ENCODE assay signal across 20 cellular contexts in the genomic region with DNA sequence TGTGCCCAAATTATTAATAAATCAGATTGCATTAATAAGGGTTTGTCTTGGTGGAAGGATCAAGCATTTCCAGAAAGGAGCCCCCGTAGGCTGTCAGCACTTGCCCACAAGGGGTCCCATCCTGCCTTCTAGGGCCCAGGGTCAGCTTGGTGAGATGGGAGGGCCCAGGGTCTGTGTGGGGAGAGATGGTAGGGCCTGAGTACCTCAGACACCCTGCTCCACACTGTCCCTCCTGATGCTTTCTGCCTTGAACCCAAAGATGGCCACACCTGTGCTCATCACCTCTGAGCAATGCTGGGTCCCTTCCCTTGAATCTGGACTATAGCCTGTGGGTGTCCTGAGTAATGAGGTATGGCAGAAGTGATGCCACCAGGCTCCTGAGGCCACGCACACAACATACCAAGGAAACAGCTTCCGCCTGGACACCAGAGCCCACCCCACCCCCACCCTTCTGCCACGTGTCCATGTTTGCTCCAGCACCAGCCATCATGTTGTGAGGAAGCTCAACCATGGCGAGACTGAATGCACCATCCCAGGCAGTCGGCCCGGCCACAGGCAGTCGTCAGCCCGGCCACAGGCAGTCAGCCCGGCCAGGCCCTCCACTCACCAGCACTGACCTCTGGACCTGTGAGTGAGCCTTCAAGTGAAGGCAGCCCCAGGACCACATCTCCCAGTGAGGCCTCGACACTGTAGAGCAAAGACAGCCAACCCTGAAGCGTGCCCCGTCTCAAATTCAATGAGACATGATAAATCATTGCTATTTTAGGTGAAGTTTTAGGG. TPM values are rescaled to one million over a fixed set of nuclear protein-coding genes. Genes with fewer than 3 reads are reported as not detected.
A peak's percentile ranks its signal among the peaks of the same experiment; 100 is the strongest.
DNase-seq lines count a peak whose midpoint lies in the region; ATAC-seq, FAIRE-seq and TF ChIP-seq lines count a peak whose summit lies in the region.
"Had no signal": no experiment of that assay in that cellular context is flagged by ENCODE, and none has a peak within 500 bp of the region (broad histone marks: within the 10 kb centered on the region; RNA-seq: fewer than 3 reads in every experiment).

No MANE protein-coding gene starts in this region.

- H4K8ac ChIP-seq in neuronal stem cell (ENCODE audit: low read depth, low read length), result no peak overlapping the region

- no peak overlapping the region for H3K18ac ChIP-seq in neuronal stem cell (ENCODE audit: low read length)

- H3K27ac Mint-ChIP-seq in activated CD4-positive, alpha-beta memory T cell treated with anti-CD3 and anti-CD28 coated beads, Interleukin-2, amount 10 ng/mL, durations not matched to agents 7 days and 5 days, result peak overlapping the region; percentile 2
- no peak overlapping the region for H3K27ac Mint-ChIP-seq in activated CD4-positive, alpha-beta memory T cell treated with anti-CD3 and anti-CD28 coated beads for 36 hours
- H3K27ac Mint-ChIP-seq: nephron had no signal

- 96% methylated on average over 10 of the region's 13 CpGs for WGBS in GM12878 (ENCODE audit: insufficient coverage, insufficient replicate concordance, low lambda C conversion rate, missing lambda C conversion rate)
- WGBS in neuronal stem cell (ENCODE audit: extremely low coverage in 2 of 2, insufficient read length in 2 of 2, insufficient replicate concordance in 1 of 2), 2 donors, result no CpG with 5 or more reads among the region's 13 CpGs

- H2BK12ac ChIP-seq in neuronal stem cell (ENCODE audit: low read length), result no peak overlapping the region

- TF ChIP-seq CTCF in Panc1 (IDR thresholded peaks at IDR 0.05), result no peak
- TF ChIP-seq CTCF in GM12878 (IDR thresholded peaks at IDR 0.05 in 2 of 3, conservative IDR thresholded peaks at IDR 0.05 in 1 of 3; ENCODE audit: control insufficient read depth in 2 of 3, extremely low read depth in 1 of 3, insufficient read depth in 1 of 3, low read depth in 3 of 3, low read length in 3 of 3), result no peak
- TF ChIP-seq CTCF in BE2C (IDR thresholded peaks at IDR 0.05; ENCODE audit: low read depth, low read length), result no peak

- H3K9me3 ChIP-seq in Panc1 (ENCODE audit: control insufficient read depth, insufficient read depth, low read depth, low read length), result no peaks in the 10 kb centered on the region
- no peaks in the 10 kb centered on the region for H3K9me3 ChIP-seq in GM12878 (replicated peaks; ENCODE audit: control insufficient read depth, insufficient read depth, low read length)
- H3K9me3 ChIP-seq in neuronal stem cell (replicated peaks in 1 of 2; ENCODE audit: control insufficient read depth in 2 of 2, insufficient read depth in 1 of 2, low read depth in 1 of 2, low read length in 2 of 2), result no peaks in the 10 kb centered on the region
- H3K9me3 ChIP-seq in BE2C, result no peaks in the 10 kb centered on the region
- H3K9me3 ChIP-seq: esophagus muscularis mucosa, uterus had no signal

- no peak overlapping the region for H3K4me3 Mint-ChIP-seq in activated CD4-positive, alpha-beta memory T cell treated with anti-CD3 and anti-CD28 coated beads, Interleukin-2, amount 10 ng/mL, durations not matched to agents 7 days and 5 days
- H3K4me3 Mint-ChIP-seq in activated CD4-positive, alpha-beta memory T cell treated with anti-CD3 and anti-CD28 coated beads for 36 hours, result no peak overlapping the region
- H3K4me3 Mint-ChIP-seq: nephron had no signal

- H4K20me1 ChIP-seq in GM12878 (ENCODE audit: control insufficient read depth, insufficient read depth), result peaks cover 6% of the 10 kb centered on the region; the same call in 1 of the 2 replicates

- in situ Hi-C loops in Panc1 (cut with HindIII; ENCODE audit: low pct_unique_long_range_greater_than_20kb, low sequenced_read_pairs) (no loop called here), GM12878 (cut with MboI) (loop anchor here (10.0 kb wide), 1 partner anchor 164 kb away; a partner anchor contains a TSS)

- H3K27me3 ChIP-seq in Panc1 (ENCODE audit: control insufficient read depth, insufficient read depth, low read length), result no peaks in the 10 kb centered on the region
- H3K27me3 ChIP-seq in GM12878 (replicated peaks in 1 of 2; ENCODE audit: control insufficient read depth in 2 of 2, insufficient read depth in 2 of 2, low read length in 1 of 2), result no peaks in the 10 kb centered on the region
- H3K27me3 ChIP-seq in neuronal stem cell (ENCODE audit: control insufficient read depth in 3 of 3, insufficient read depth in 3 of 3, low read depth in 1 of 3, low read length in 3 of 3), result no peaks in the 10 kb centered on the region
- no peaks in the 10 kb centered on the region for H3K27me3 ChIP-seq in BE2C
- H3K27me3 ChIP-seq: esophagus muscularis mucosa, uterus had no signal

- RAD21 ChIA-PET in GM12878 (lab: Charles Lee; ENCODE audit: unreplicated experiment), result no interaction called here

- CTCF ChIA-PET in activated CD4-positive, alpha-beta memory T cell treated with anti-CD3 and anti-CD28 coated beads, Interleukin-2, amount 10 ng/mL, durations not matched to agents 7 days and 5 days (lab: Charles Lee), result no interaction called here
- CTCF ChIA-PET in activated CD4-positive, alpha-beta memory T cell treated with anti-CD3 and anti-CD28 coated beads for 36 hours (lab: Charles Lee), result interaction anchor here (1.1 kb wide), 1 partner anchor 163 kb away, joined by 3 read pairs; no protein-coding TSS in a partner anchor
- CTCF ChIA-PET in Panc1 (lab: Charles Lee) (no interaction called here), GM12878 (lab: Yijun Ruan, JAX) (no interaction called here)

- no peak overlapping the region for H2AK5ac ChIP-seq in neuronal stem cell (ENCODE audit: low read depth, low read length)

- H3K4ac ChIP-seq in neuronal stem cell (ENCODE audit: low read length), result no peak overlapping the region

- peaks cover 6% of the 10 kb centered on the region for H3K79me1 ChIP-seq in neuronal stem cell (ENCODE audit: low read depth, low read length)

- POLR2A ChIA-PET in activated CD4-positive, alpha-beta memory T cell treated with anti-CD3 and anti-CD28 coated beads, Interleukin-2, amount 10 ng/mL, durations not matched to agents 7 days and 5 days (lab: Charles Lee), result no interaction called here
- POLR2A ChIA-PET in activated CD4-positive, alpha-beta memory T cell treated with anti-CD3 and anti-CD28 coated beads for 36 hours (lab: Charles Lee), result no interaction called here
- POLR2A ChIA-PET in Panc1 (lab: Charles Lee), result no interaction called here
- POLR2A ChIA-PET in GM12878 (lab: Charles Lee), result no interaction called here

- H2BK5ac ChIP-seq in neuronal stem cell (ENCODE audit: low read length), result peak overlapping the region; percentile 61

- H4K91ac ChIP-seq in neuronal stem cell (ENCODE audit: low read depth, low read length, poor library complexity), result no peak overlapping the region

- peak; percentile 38; the same call in 1 of the 2 replicates for TF ChIP-seq POLR2A in GM12878 (IDR thresholded peaks at IDR 0.05; ENCODE audit: low read depth, low read length)

- H2AFZ ChIP-seq in GM12878 (ENCODE audit: control insufficient read depth, low read depth, low read length), result no peak overlapping the region
- no peak overlapping the region for H2AFZ ChIP-seq in neuronal stem cell (ENCODE audit: low read length)

- no peak overlapping the region for H3K27ac ChIP-seq in Panc1 (ENCODE audit: low read length)
- H3K27ac ChIP-seq in GM12878 (ENCODE audit: control insufficient read depth, insufficient read depth), result no peak overlapping the region
- H3K27ac ChIP-seq in neuronal stem cell (replicated peaks; ENCODE audit: low read length), result no peak overlapping the region
- H3K27ac ChIP-seq: C4-2B, esophagus muscularis mucosa, uterus had no signal

- no peak for TF ChIP-seq EP300 in GM12878 (IDR thresholded peaks at IDR 0.05; ENCODE audit: borderline replicate concordance in 1 of 2, control insufficient read depth in 1 of 2, low read depth in 2 of 2, low read length in 2 of 2)

- intact Hi-C loops in activated CD4-positive, alpha-beta memory T cell treated with anti-CD3 and anti-CD28 coated beads for 36 hours (cut with micrococcal nuclease), result no loop called here
- intact Hi-C loops in Panc1 (cut with micrococcal nuclease; ENCODE audit: unreplicated experiment), result no loop called here
- intact Hi-C loops in GM12878 (cut with micrococcal nuclease; ENCODE audit: unreplicated experiment), result loop anchor here (10.0 kb wide), 1 partner anchor 244 kb away; a partner anchor contains a TSS

- H3K36me3 ChIP-seq in Panc1 (ENCODE audit: control insufficient read depth, insufficient read depth, low read length), result no peaks in the 10 kb centered on the region; the same call in 1 of the 2 replicates
- peaks cover 3 to 16% of the 10 kb centered on the region in 2 experiments for H3K36me3 ChIP-seq in GM12878 (ENCODE audit: control insufficient read depth in 2 of 2, insufficient read depth in 2 of 2, low read length in 1 of 2)
- H3K36me3 ChIP-seq in neuronal stem cell (replicated peaks in 1 of 2; ENCODE audit: control insufficient read depth in 2 of 2, insufficient read depth in 2 of 2, low read length in 2 of 2), result peaks cover 25 to 32% of the 10 kb centered on the region in 2 donors
- H3K36me3 ChIP-seq in BE2C, result no peaks in the 10 kb centered on the region
- H3K36me3 ChIP-seq: uterus had no signal

- H2BK120ac ChIP-seq in neuronal stem cell (ENCODE audit: low read depth, low read length), result no peak overlapping the region

- H3K36me3 Mint-ChIP-seq in activated CD4-positive, alpha-beta memory T cell treated with anti-CD3 and anti-CD28 coated beads, Interleukin-2, amount 10 ng/mL, durations not matched to agents 7 days and 5 days (ENCODE audit: low read depth), result peaks cover 10% of the 10 kb centered on the region
- peaks cover 9% of the 10 kb centered on the region for H3K36me3 Mint-ChIP-seq in activated CD4-positive, alpha-beta memory T cell treated with anti-CD3 and anti-CD28 coated beads for 36 hours

- no peak overlapping the region for H3K4me2 ChIP-seq in GM12878 (ENCODE audit: control insufficient read depth, insufficient read depth)
- no peak overlapping the region for H3K4me2 ChIP-seq in neuronal stem cell (ENCODE audit: insufficient read depth, low read length, poor library complexity, severe bottlenecking)

- no peak overlapping the region for H3K23ac ChIP-seq in neuronal stem cell (ENCODE audit: low read depth, low read length, poor library complexity)

- FAIRE-seq in GM12878 (lab: Jason Lieb, UNC), result no peak

- no peak overlapping the region for H2BK15ac ChIP-seq in neuronal stem cell (ENCODE audit: low read length)

- SMC1A ChIA-PET in GM12878 (lab: Charles Lee; ENCODE audit: uncharacterized antibody, unreplicated experiment), result no interaction called here

- H3K4me1 ChIP-seq in Panc1 (ENCODE audit: control insufficient read depth, insufficient read depth, low read length), result peaks cover 1% of the 10 kb centered on the region
- peaks cover 2% of the 10 kb centered on the region for H3K4me1 ChIP-seq in GM12878 (ENCODE audit: control insufficient read depth, insufficient read depth, low read length)
- H3K4me1 ChIP-seq in neuronal stem cell (ENCODE audit: control insufficient read depth in 2 of 2, insufficient read depth in 1 of 2, low read depth in 1 of 2, low read length in 2 of 2), result no peaks in the 10 kb centered on the region
- no peaks in the 10 kb centered on the region for H3K4me1 ChIP-seq in BE2C

- H3K14ac ChIP-seq in neuronal stem cell (ENCODE audit: low read length), result peak overlapping the region; percentile 47

- no peak for TF ChIP-seq RAD21 in GM12878 (IDR thresholded peaks at IDR 0.05; ENCODE audit: insufficient read depth, low read depth, low read length)

- peaks cover 8% of the 10 kb centered on the region for H3K79me2 ChIP-seq in GM12878 (ENCODE audit: control insufficient read depth, insufficient read depth, low read length)

- ATAC-seq in Panc1 (peak; percentile 3; the same call in 1 of the 2 replicates), GM12878 (no peak)
- ATAC-seq: stimulated activated naive CD8-positive, alpha-beta T cell treated with anti-CD3 and anti-CD28 coated beads, Interleukin-15, Interleukin-2, amounts not matched to agents 100 U/mL and 50 U/mL, for 24 hours had no signal

- peak; percentile 14 for DNase-seq in activated CD4-positive, alpha-beta memory T cell treated with anti-CD3 and anti-CD28 coated beads, Interleukin-2, amount 10 ng/mL, durations not matched to agents 7 days and 5 days
- DNase-seq in activated CD4-positive, alpha-beta memory T cell treated with anti-CD3 and anti-CD28 coated beads for 36 hours, result no peak
- no peak for DNase-seq in Panc1 (ENCODE audit: low read depth, low spot score)
- no peak for DNase-seq in GM12878 (ENCODE audit: low read depth, low spot score)
- no peak for DNase-seq in neuronal stem cell (ENCODE audit: low spot score)
- no peak for DNase-seq in NOMO-1 treated with dmso at 0.1 percent for 144 hours (lab: John Stamatoyannopoulos, UW; ENCODE audit: unreplicated experiment)
- DNase-seq in NCI-H1436 (lab: John Stamatoyannopoulos, UW), result no peak
- no peak for DNase-seq in BE2C
- DNase-seq: DMS 273 treated with DMSO at 0.1 percent for 48 hours; GOT3; mammary epithelial cell; NCI-H2029; NCI-H510A treated with DMSO at 0.1 percent for 48 hours; stimulated activated naive CD8-positive, alpha-beta T cell treated with anti-CD3 and anti-CD28 coated beads, Interleukin-15, Interleukin-2, amounts not matched to agents 100 U/mL and 50 U/mL, for 24 hours; uterus had no signal

- H3K4me3 ChIP-seq in Panc1 (ENCODE audit: low read depth in 2 of 2, low read length in 2 of 2) (no peak overlapping the region), GM12878 (no peak overlapping the region), neuronal stem cell (ENCODE audit: low read length in 2 of 2) (peak overlapping the region in 1 of 2 donors; percentile 36), BE2C (ENCODE audit: low read depth, low read length) (no peak overlapping the region)
- H3K4me3 ChIP-seq: esophagus muscularis mucosa, uterus had no signal

- no peaks in the 10 kb centered on the region for H3K9me3 Mint-ChIP-seq in activated CD4-positive, alpha-beta memory T cell treated with anti-CD3 and anti-CD28 coated beads, Interleukin-2, amount 10 ng/mL, durations not matched to agents 7 days and 5 days
- no peaks in the 10 kb centered on the region for H3K9me3 Mint-ChIP-seq in activated CD4-positive, alpha-beta memory T cell treated with anti-CD3 and anti-CD28 coated beads for 36 hours
- H3K9me3 Mint-ChIP-seq: nephron had no signal

- BruUV-seq in Panc1 (replicated peaks; lab: Mats Ljungman, UMichigan) (no TSS peak), GM12878 (replicated peaks; lab: Mats Ljungman, UMichigan) (no TSS peak)

- H3K9ac ChIP-seq in GM12878 (ENCODE audit: control insufficient read depth, insufficient read depth, low read length), result no peak overlapping the region
- no peak overlapping the region for H3K9ac ChIP-seq in neuronal stem cell (ENCODE audit: low read depth, low read length, poor library complexity)

- H3K27me3 Mint-ChIP-seq in activated CD4-positive, alpha-beta memory T cell treated with anti-CD3 and anti-CD28 coated beads, Interleukin-2, amount 10 ng/mL, durations not matched to agents 7 days and 5 days, result no peaks in the 10 kb centered on the region
- H3K27me3 Mint-ChIP-seq in activated CD4-positive, alpha-beta memory T cell treated with anti-CD3 and anti-CD28 coated beads for 36 hours, result no peaks in the 10 kb centered on the region

- peaks cover 39% of the 10 kb centered on the region for H3K4me1 Mint-ChIP-seq in activated CD4-positive, alpha-beta memory T cell treated with anti-CD3 and anti-CD28 coated beads, Interleukin-2, amount 10 ng/mL, durations not matched to agents 7 days and 5 days
- peaks cover 43% of the 10 kb centered on the region for H3K4me1 Mint-ChIP-seq in activated CD4-positive, alpha-beta memory T cell treated with anti-CD3 and anti-CD28 coated beads for 36 hours (ENCODE audit: low read depth)

RNA-seq across cellular contexts. Expression of a gene that starts 6.8 kb away (rescaled TPM):
- total RNA-seq in activated CD4-positive, alpha-beta memory T cell treated with anti-CD3 and anti-CD28 coated beads, Interleukin-2, amount 10 ng/mL, durations not matched to agents 7 days and 5 days, result 10 to 100 TPM; 39.3 to 44.5 TPM
- 10 to 100 TPM; 51.0 to 53.2 TPM for total RNA-seq in activated CD4-positive, alpha-beta memory T cell treated with anti-CD3 and anti-CD28 coated beads for 36 hours
- 89.0 TPM for total RNA-seq in Panc1 (2021; ENCODE audit: unreplicated experiment)
- 78.9 TPM for polyA plus RNA-seq in Panc1 (2012; ENCODE audit: insufficient read length)
- 54.6 and 60.2 TPM in 2 replicates for total RNA-seq in GM12878 (2013; cell fraction: nucleolus; rRNA removed)
- 15.6 and 17.8 TPM in 2 replicates for total RNA-seq in GM12878 (2014; rRNA removed)
- 13.7 and 14.0 TPM in 2 replicates for total RNA-seq in GM12878 (2014; rRNA removed; fragmentation: Illumina TruSeq; extraction: Trizol)
- total RNA-seq in GM12878 (2021), result 40.5 and 48.9 TPM in 2 replicates
- polyA plus RNA-seq in GM12878 (2011; ENCODE audit: low read depth), result 36.2 TPM
- polyA plus RNA-seq in GM12878 (2011; rRNA removed), result 24.6 and 44.2 TPM in 2 replicates
- 66.9 and 68.1 TPM in 2 replicates for polyA plus RNA-seq in GM12878 (2011; cell fraction: cytosol; rRNA removed)
- 49.8 and 58.9 TPM in 2 replicates for polyA plus RNA-seq in GM12878 (2011; cell fraction: nucleus; rRNA removed)
- 52.3 and 52.9 TPM in 2 replicates for polyA plus RNA-seq in GM12878 (2012)
- 28.3 and 40.8 TPM in 2 replicates for polyA plus RNA-seq in GM12878 (2014; fragmentation: Illumina TruSeq; extraction: Trizol)
- polyA plus RNA-seq in GM12878 (2014; fragmentation: Nextera tagmentation; extraction: Ambion mirVana), result 10 to 100 TPM in 1 of 2 experiments, 1 to 10 TPM in 1; 6.7 to 12.4 TPM
- polyA plus RNA-seq in GM12878 (2014; rRNA removed), result 38.7 and 43.0 TPM in 2 replicates
- 10 to 100 TPM; 46.9 to 55.4 TPM for polyA plus RNA-seq in GM12878 (2016; fragmentation: Nextera tagmentation; extraction: Ambion mirVana)
- polyA minus RNA-seq in GM12878 (2011; rRNA and poly(A)+ RNA removed), result 77.0 and 86.8 TPM in 2 replicates
- 11.8 and 13.0 TPM in 2 replicates for polyA minus RNA-seq in GM12878 (2011; cell fraction: cytosol; rRNA and poly(A)+ RNA removed)
- polyA minus RNA-seq in GM12878 (2011; cell fraction: nucleus; rRNA and poly(A)+ RNA removed), result 44.2 and 63.0 TPM in 2 replicates
- polyA plus RNA-seq in neuronal stem cell (2013, experiment 1 of 2), result 17.3 TPM
- polyA plus RNA-seq in neuronal stem cell (2013, experiment 2 of 2), result 17.0 TPM
- 41.1 TPM for polyA plus RNA-seq in BE2C (2012; ENCODE audit: insufficient read depth, insufficient read length, low read depth)

RNA-seq across cellular contexts. Expression of a gene that starts 7.1 kb away (rescaled TPM):
- 100 to 1,000 TPM in 1 of 2 experiments, 10 to 100 TPM in 1; 98.7 to 103 TPM for total RNA-seq in activated CD4-positive, alpha-beta memory T cell treated with anti-CD3 and anti-CD28 coated beads, Interleukin-2, amount 10 ng/mL, durations not matched to agents 7 days and 5 days
- total RNA-seq in activated CD4-positive, alpha-beta memory T cell treated with anti-CD3 and anti-CD28 coated beads for 36 hours, result 100 to 1,000 TPM; 100 to 104 TPM
- total RNA-seq in Panc1 (2021; ENCODE audit: unreplicated experiment), result 264 TPM
- 259 TPM for polyA plus RNA-seq in Panc1 (2012; ENCODE audit: insufficient read length)
- 45.6 and 57.5 TPM in 2 replicates for total RNA-seq in GM12878 (2013; cell fraction: nucleolus; rRNA removed)
- total RNA-seq in GM12878 (2014; rRNA removed), result 157 and 167 TPM in 2 replicates
- 81.2 and 82.9 TPM in 2 replicates for total RNA-seq in GM12878 (2014; rRNA removed; fragmentation: Illumina TruSeq; extraction: Trizol)
- total RNA-seq in GM12878 (2021), result 97.8 and 107 TPM in 2 replicates
- polyA plus RNA-seq in GM12878 (2011; ENCODE audit: low read depth), result 69.6 TPM
- polyA plus RNA-seq in GM12878 (2011; rRNA removed), result 46.4 and 93.7 TPM in 2 replicates
- polyA plus RNA-seq in GM12878 (2011; cell fraction: cytosol; rRNA removed), result 105 and 117 TPM in 2 replicates
- polyA plus RNA-seq in GM12878 (2011; cell fraction: nucleus; rRNA removed), result 289 and 296 TPM in 2 replicates
- 52.9 and 63.6 TPM in 2 replicates for polyA plus RNA-seq in GM12878 (2012)
- polyA plus RNA-seq in GM12878 (2014; fragmentation: Illumina TruSeq; extraction: Trizol), result 38.1 and 77.6 TPM in 2 replicates
- 10 to 100 TPM; 10.4 to 12.4 TPM for polyA plus RNA-seq in GM12878 (2014; fragmentation: Nextera tagmentation; extraction: Ambion mirVana)
- 106 and 109 TPM in 2 replicates for polyA plus RNA-seq in GM12878 (2014; rRNA removed)
- polyA plus RNA-seq in GM12878 (2016; fragmentation: Nextera tagmentation; extraction: Ambion mirVana), result 10 to 100 TPM; 68.6 to 79.9 TPM
- 84.0 and 146 TPM in 2 replicates for polyA minus RNA-seq in GM12878 (2011; rRNA and poly(A)+ RNA removed)
- polyA minus RNA-seq in GM12878 (2011; cell fraction: cytosol; rRNA and poly(A)+ RNA removed), result 30.2 and 48.7 TPM in 2 replicates
- 74.8 and 117 TPM in 2 replicates for polyA minus RNA-seq in GM12878 (2011; cell fraction: nucleus; rRNA and poly(A)+ RNA removed)
- 43.3 TPM for polyA plus RNA-seq in neuronal stem cell (2013, experiment 1 of 2)
- 49.2 TPM for polyA plus RNA-seq in neuronal stem cell (2013, experiment 2 of 2)
- 118 TPM for polyA plus RNA-seq in BE2C (2012; ENCODE audit: insufficient read depth, insufficient read length, low read depth)

RNA-seq across cellular contexts. Expression of a gene that starts 7.5 kb away (rescaled TPM):
- not detected for total RNA-seq in activated CD4-positive, alpha-beta memory T cell treated with anti-CD3 and anti-CD28 coated beads, Interleukin-2, amount 10 ng/mL, durations not matched to agents 7 days and 5 days
- not detected for total RNA-seq in activated CD4-positive, alpha-beta memory T cell treated with anti-CD3 and anti-CD28 coated beads for 36 hours
- total RNA-seq in Panc1 (2021; ENCODE audit: unreplicated experiment) (not detected), GM12878 (2014; rRNA removed) (not detected in 2 replicates), GM12878 (2014; rRNA removed; fragmentation: Illumina TruSeq; extraction: Trizol) (not detected in 2 replicates), GM12878 (2021) (not detected in 2 replicates)
- polyA plus RNA-seq in Panc1 (2012; ENCODE audit: insufficient read length), result not detected
- not detected in 2 replicates for total RNA-seq in GM12878 (2013; cell fraction: nucleolus; rRNA removed)
- not detected for polyA plus RNA-seq in GM12878 (2011; ENCODE audit: low read depth)
- polyA plus RNA-seq in GM12878 (2011; rRNA removed) (not detected in 2 replicates), GM12878 (2014; fragmentation: Illumina TruSeq; extraction: Trizol) (not detected in 2 replicates), GM12878 (2014; fragmentation: Nextera tagmentation; extraction: Ambion mirVana) (not detected), GM12878 (2014; rRNA removed) (not detected in 2 replicates), GM12878 (2016; fragmentation: Nextera tagmentation; extraction: Ambion mirVana) (not detected)
- polyA plus RNA-seq in GM12878 (2011; cell fraction: cytosol; rRNA removed), result not detected in 2 replicates
- not detected in 2 replicates for polyA plus RNA-seq in GM12878 (2011; cell fraction: nucleus; rRNA removed)
- polyA plus RNA-seq in GM12878 (2012), result not detected in 2 replicates
- not detected in 2 replicates for polyA minus RNA-seq in GM12878 (2011; rRNA and poly(A)+ RNA removed)
- not detected in 2 replicates for polyA minus RNA-seq in GM12878 (2011; cell fraction: cytosol; rRNA and poly(A)+ RNA removed)
- polyA minus RNA-seq in GM12878 (2011; cell fraction: nucleus; rRNA and poly(A)+ RNA removed), result not detected in 2 replicates
- not detected for polyA plus RNA-seq in neuronal stem cell (2013, experiment 1 of 2)
- polyA plus RNA-seq in neuronal stem cell (2013, experiment 2 of 2), result not detected
- polyA plus RNA-seq in BE2C (2012; ENCODE audit: insufficient read depth, insufficient read length, low read depth), result not detected
- total RNA-seq: A673, dermis microvascular lymphatic vessel endothelial cell, esophagus muscularis mucosa, mammary epithelial cell, uterus had no signal
- polyA plus RNA-seq: mammary epithelial cell had no signal

RNA-seq across cellular contexts. Expression of a gene that starts 35.7 kb away (rescaled TPM):
- total RNA-seq in activated CD4-positive, alpha-beta memory T cell treated with anti-CD3 and anti-CD28 coated beads, Interleukin-2, amount 10 ng/mL, durations not matched to agents 7 days and 5 days, result 10 to 100 TPM; 11.6 to 16.3 TPM
- total RNA-seq in activated CD4-positive, alpha-beta memory T cell treated with anti-CD3 and anti-CD28 coated beads for 36 hours, result 10 to 100 TPM; 16.1 to 17.6 TPM
- 37.5 TPM for total RNA-seq in Panc1 (2021; ENCODE audit: unreplicated experiment)
- 56.2 TPM for polyA plus RNA-seq in Panc1 (2012; ENCODE audit: insufficient read length)
- 26.5 and 33.8 TPM in 2 replicates for total RNA-seq in GM12878 (2013; cell fraction: nucleolus; rRNA removed)
- 12.4 and 13.3 TPM in 2 replicates for total RNA-seq in GM12878 (2014; rRNA removed)
- 7.1 and 8.5 TPM in 2 replicates for total RNA-seq in GM12878 (2014; rRNA removed; fragmentation: Illumina TruSeq; extraction: Trizol)
- total RNA-seq in GM12878 (2021), result 12.9 and 15.1 TPM in 2 replicates
- polyA plus RNA-seq in GM12878 (2011; ENCODE audit: low read depth), result 11.2 TPM
- 15.8 and 18.8 TPM in 2 replicates for polyA plus RNA-seq in GM12878 (2011; rRNA removed)
- polyA plus RNA-seq in GM12878 (2011; cell fraction: cytosol; rRNA removed), result 26.1 and 26.7 TPM in 2 replicates
- 44.2 and 52.4 TPM in 2 replicates for polyA plus RNA-seq in GM12878 (2011; cell fraction: nucleus; rRNA removed)
- 21.5 and 28.2 TPM in 2 replicates for polyA plus RNA-seq in GM12878 (2012)
- polyA plus RNA-seq in GM12878 (2014; fragmentation: Illumina TruSeq; extraction: Trizol), result 11.8 and 19.4 TPM in 2 replicates
- 1 to 10 TPM in 1 of 2 experiments, under 1 TPM in 1; 0.90 to 2.8 TPM for polyA plus RNA-seq in GM12878 (2014; fragmentation: Nextera tagmentation; extraction: Ambion mirVana)
- 22.6 and 23.2 TPM in 2 replicates for polyA plus RNA-seq in GM12878 (2014; rRNA removed)
- 10 to 100 TPM; 11.4 to 12.9 TPM for polyA plus RNA-seq in GM12878 (2016; fragmentation: Nextera tagmentation; extraction: Ambion mirVana)
- 6.3 and 21.2 TPM in 2 replicates for polyA minus RNA-seq in GM12878 (2011; rRNA and poly(A)+ RNA removed)
- 2.8 and 5.7 TPM in 2 replicates for polyA minus RNA-seq in GM12878 (2011; cell fraction: cytosol; rRNA and poly(A)+ RNA removed)
- polyA minus RNA-seq in GM12878 (2011; cell fraction: nucleus; rRNA and poly(A)+ RNA removed), result 10.2 and 16.3 TPM in 2 replicates
- 17.8 TPM for polyA plus RNA-seq in neuronal stem cell (2013, experiment 1 of 2)
- polyA plus RNA-seq in neuronal stem cell (2013, experiment 2 of 2), result 18.8 TPM
- 16.1 TPM for polyA plus RNA-seq in BE2C (2012; ENCODE audit: insufficient read depth, insufficient read length, low read depth)

RNA-seq across cellular contexts. Expression of a gene that starts 36.4 kb away (rescaled TPM):
- total RNA-seq in activated CD4-positive, alpha-beta memory T cell treated with anti-CD3 and anti-CD28 coated beads, Interleukin-2, amount 10 ng/mL, durations not matched to agents 7 days and 5 days, result 100 to 1,000 TPM; 156 to 160 TPM
- 100 to 1,000 TPM; 210 to 214 TPM for total RNA-seq in activated CD4-positive, alpha-beta memory T cell treated with anti-CD3 and anti-CD28 coated beads for 36 hours
- total RNA-seq in Panc1 (2021; ENCODE audit: unreplicated experiment) (271 TPM), GM12878 (2014; rRNA removed) (173 and 184 TPM in 2 replicates), GM12878 (2014; rRNA removed; fragmentation: Illumina TruSeq; extraction: Trizol) (131 and 141 TPM in 2 replicates), GM12878 (2021) (160 and 163 TPM in 2 replicates)
- 202 TPM for polyA plus RNA-seq in Panc1 (2012; ENCODE audit: insufficient read length)
- 72.9 and 74.9 TPM in 2 replicates for total RNA-seq in GM12878 (2013; cell fraction: nucleolus; rRNA removed)
- polyA plus RNA-seq in GM12878 (2011; ENCODE audit: low read depth), result 82.9 TPM
- polyA plus RNA-seq in GM12878 (2011; rRNA removed) (159 and 169 TPM in 2 replicates), GM12878 (2014; fragmentation: Illumina TruSeq; extraction: Trizol) (164 and 170 TPM in 2 replicates), GM12878 (2014; fragmentation: Nextera tagmentation; extraction: Ambion mirVana) (100 to 1,000 TPM; 198 to 221 TPM), GM12878 (2014; rRNA removed) (169 and 193 TPM in 2 replicates), GM12878 (2016; fragmentation: Nextera tagmentation; extraction: Ambion mirVana) (100 to 1,000 TPM; 277 to 303 TPM)
- polyA plus RNA-seq in GM12878 (2011; cell fraction: cytosol; rRNA removed), result 181 and 204 TPM in 2 replicates
- 151 and 175 TPM in 2 replicates for polyA plus RNA-seq in GM12878 (2011; cell fraction: nucleus; rRNA removed)
- polyA plus RNA-seq in GM12878 (2012), result 108 and 124 TPM in 2 replicates
- 71.0 and 89.0 TPM in 2 replicates for polyA minus RNA-seq in GM12878 (2011; rRNA and poly(A)+ RNA removed)
- 26.2 and 34.4 TPM in 2 replicates for polyA minus RNA-seq in GM12878 (2011; cell fraction: cytosol; rRNA and poly(A)+ RNA removed)
- polyA minus RNA-seq in GM12878 (2011; cell fraction: nucleus; rRNA and poly(A)+ RNA removed), result 33.7 and 39.5 TPM in 2 replicates
- polyA plus RNA-seq in neuronal stem cell (2013, experiment 1 of 2), result 70.9 TPM
- 69.7 TPM for polyA plus RNA-seq in neuronal stem cell (2013, experiment 2 of 2)
- polyA plus RNA-seq in BE2C (2012; ENCODE audit: insufficient read depth, insufficient read length, low read depth), result 118 TPM
